2 cellular contexts compared by ENCODE assay signal in the genomic region with DNA sequence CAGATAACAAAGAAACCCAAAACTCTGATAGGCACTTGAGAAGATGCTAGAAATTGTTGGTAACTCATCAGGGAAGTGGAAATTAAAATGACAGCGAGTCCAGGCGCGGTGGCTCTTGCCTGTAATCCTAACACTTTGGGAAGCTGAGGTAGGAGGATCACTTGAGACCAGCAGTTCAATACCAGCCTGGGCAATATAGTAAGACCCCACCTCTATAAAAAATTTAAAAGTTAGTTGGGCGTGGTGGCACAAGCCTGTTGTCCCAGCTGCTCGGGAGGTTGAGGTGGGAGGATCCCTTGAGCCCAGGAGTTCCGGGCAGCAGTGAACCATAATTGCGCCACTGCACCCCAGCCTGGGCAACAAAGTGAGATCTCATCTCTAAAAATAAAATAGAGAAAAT.
TF ChIP-seq lines count a peak whose summit lies in the region.

No MANE protein-coding gene starts in this region.

TF ChIP-seq in A549, 52 proteins besides CTCF, POLR2A, EP300 and RAD21:
- TF ChIP-seq, protein P1, sequence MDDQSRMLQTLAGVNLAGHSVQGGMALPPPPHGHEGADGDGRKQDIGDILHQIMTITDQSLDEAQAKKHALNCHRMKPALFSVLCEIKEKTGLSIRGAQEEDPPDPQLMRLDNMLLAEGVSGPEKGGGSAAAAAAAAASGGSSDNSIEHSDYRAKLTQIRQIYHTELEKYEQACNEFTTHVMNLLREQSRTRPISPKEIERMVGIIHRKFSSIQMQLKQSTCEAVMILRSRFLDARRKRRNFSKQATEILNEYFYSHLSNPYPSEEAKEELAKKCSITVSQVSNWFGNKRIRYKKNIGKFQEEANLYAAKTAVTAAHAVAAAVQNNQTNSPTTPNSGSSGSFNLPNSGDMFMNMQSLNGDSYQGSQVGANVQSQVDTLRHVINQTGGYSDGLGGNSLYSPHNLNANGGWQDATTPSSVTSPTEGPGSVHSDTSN (IDR thresholded peaks at IDR 0.05), result no peak
- TF ChIP-seq, protein P2, sequence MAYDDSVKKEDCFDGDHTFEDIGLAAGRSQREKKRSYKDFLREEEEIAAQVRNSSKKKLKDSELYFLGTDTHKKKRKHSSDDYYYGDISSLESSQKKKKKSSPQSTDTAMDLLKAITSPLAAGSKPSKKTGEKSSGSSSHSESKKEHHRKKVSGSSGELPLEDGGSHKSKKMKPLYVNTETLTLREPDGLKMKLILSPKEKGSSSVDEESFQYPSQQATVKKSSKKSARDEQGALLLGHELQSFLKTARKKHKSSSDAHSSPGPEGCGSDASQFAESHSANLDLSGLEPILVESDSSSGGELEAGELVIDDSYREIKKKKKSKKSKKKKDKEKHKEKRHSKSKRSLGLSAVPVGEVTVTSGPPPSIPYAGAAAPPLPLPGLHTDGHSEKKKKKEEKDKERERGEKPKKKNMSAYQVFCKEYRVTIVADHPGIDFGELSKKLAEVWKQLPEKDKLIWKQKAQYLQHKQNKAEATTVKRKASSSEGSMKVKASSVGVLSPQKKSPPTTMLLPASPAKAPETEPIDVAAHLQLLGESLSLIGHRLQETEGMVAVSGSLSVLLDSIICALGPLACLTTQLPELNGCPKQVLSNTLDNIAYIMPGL (CRISPR knock-in tag; IDR thresholded peaks at IDR 0.05; ENCODE audit: borderline replicate concordance), result no peak
- TF ChIP-seq ZNF302 (CRISPR knock-in tag; IDR thresholded peaks at IDR 0.05) (no peak), JUNB (IDR thresholded peaks at IDR 0.05) (no peak), PHF8 (IDR thresholded peaks at IDR 0.05; ENCODE audit: borderline replicate concordance, low read depth) (no peak)
- TF ChIP-seq, protein P3, sequence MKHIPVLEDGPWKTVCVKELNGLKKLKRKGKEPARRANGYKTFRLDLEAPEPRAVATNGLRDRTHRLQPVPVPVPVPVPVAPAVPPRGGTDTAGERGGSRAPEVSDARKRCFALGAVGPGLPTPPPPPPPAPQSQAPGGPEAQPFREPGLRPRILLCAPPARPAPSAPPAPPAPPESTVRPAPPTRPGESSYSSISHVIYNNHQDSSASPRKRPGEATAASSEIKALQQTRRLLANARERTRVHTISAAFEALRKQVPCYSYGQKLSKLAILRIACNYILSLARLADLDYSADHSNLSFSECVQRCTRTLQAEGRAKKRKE (CRISPR knock-in tag; IDR thresholded peaks at IDR 0.05; ENCODE audit: low read depth), result no peak

TF ChIP-seq in GM23338, 12 proteins besides CTCF, POLR2A, EP300 and RAD21:
- TF ChIP-seq ZNF114 (CRISPR knock-in tag; IDR thresholded peaks at IDR 0.05), result no peak
- TF ChIP-seq, protein P4, sequence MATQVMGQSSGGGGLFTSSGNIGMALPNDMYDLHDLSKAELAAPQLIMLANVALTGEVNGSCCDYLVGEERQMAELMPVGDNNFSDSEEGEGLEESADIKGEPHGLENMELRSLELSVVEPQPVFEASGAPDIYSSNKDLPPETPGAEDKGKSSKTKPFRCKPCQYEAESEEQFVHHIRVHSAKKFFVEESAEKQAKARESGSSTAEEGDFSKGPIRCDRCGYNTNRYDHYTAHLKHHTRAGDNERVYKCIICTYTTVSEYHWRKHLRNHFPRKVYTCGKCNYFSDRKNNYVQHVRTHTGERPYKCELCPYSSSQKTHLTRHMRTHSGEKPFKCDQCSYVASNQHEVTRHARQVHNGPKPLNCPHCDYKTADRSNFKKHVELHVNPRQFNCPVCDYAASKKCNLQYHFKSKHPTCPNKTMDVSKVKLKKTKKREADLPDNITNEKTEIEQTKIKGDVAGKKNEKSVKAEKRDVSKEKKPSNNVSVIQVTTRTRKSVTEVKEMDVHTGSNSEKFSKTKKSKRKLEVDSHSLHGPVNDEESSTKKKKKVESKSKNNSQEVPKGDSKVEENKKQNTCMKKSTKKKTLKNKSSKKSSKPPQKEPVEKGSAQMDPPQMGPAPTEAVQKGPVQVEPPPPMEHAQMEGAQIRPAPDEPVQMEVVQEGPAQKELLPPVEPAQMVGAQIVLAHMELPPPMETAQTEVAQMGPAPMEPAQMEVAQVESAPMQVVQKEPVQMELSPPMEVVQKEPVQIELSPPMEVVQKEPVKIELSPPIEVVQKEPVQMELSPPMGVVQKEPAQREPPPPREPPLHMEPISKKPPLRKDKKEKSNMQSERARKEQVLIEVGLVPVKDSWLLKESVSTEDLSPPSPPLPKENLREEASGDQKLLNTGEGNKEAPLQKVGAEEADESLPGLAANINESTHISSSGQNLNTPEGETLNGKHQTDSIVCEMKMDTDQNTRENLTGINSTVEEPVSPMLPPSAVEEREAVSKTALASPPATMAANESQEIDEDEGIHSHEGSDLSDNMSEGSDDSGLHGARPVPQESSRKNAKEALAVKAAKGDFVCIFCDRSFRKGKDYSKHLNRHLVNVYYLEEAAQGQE (IDR thresholded peaks at IDR 0.05; ENCODE audit: unreplicated experiment), result no peak
- no peak for TF ChIP-seq NANOG (IDR thresholded peaks at IDR 0.05; ENCODE audit: borderline replicate concordance)
- no peak for TF ChIP-seq EZH2 (IDR thresholded peaks at IDR 0.05; ENCODE audit: low read depth, unreplicated experiment)
- no peak for TF ChIP-seq EZH2phosphoT487 (IDR thresholded peaks at IDR 0.05; ENCODE audit: unreplicated experiment)
